Comparison of ENCODE assay signal across 19 cellular contexts in genomic region chr3:79103305-79103704, GRCh38.
DNase-seq lines count a peak whose midpoint lies in the region; ATAC-seq, FAIRE-seq and TF ChIP-seq lines count a peak whose summit lies in the region.
"Had no signal": no experiment of that assay in that cellular context is flagged by ENCODE, and none has a peak within 500 bp of the region (broad histone marks: within the 10 kb centered on the region; RNA-seq: fewer than 3 reads in every experiment).

No MANE protein-coding gene starts in this region.

- dilution Hi-C loops in IMR-90 (cut with HindIII; ENCODE audit: low sequenced_read_pairs, unreplicated experiment): no loop called here

- H3K23ac ChIP-seq in IMR-90 (ENCODE audit: low read depth, low read length) (no peak overlapping the region), H1 (ENCODE audit: insufficient read length) (no peak overlapping the region)

- H2BK15ac ChIP-seq in IMR-90 (ENCODE audit: low read depth, low read length): no peak overlapping the region
- no peak overlapping the region for H2BK15ac ChIP-seq in H1 (ENCODE audit: low read length)

- no peak overlapping the region for H3K4ac ChIP-seq in IMR-90 (ENCODE audit: low read depth, low read length)
- H3K4ac ChIP-seq in H1 (replicated peaks; ENCODE audit: insufficient read length, low read depth, low read length): no peak overlapping the region

- H4K91ac ChIP-seq in IMR-90 (ENCODE audit: insufficient read depth, low read depth, low read length) (no peak overlapping the region), H1 (replicated peaks; ENCODE audit: insufficient read length, low read length) (no peak overlapping the region)

- H2BK5ac ChIP-seq in IMR-90 (ENCODE audit: low read depth, low read length, poor library complexity, severe bottlenecking): no peak overlapping the region
- no peak overlapping the region for H2BK5ac ChIP-seq in H1 (ENCODE audit: low read depth, low read length)

- no peak overlapping the region for H3K27ac ChIP-seq in A549
- no peak overlapping the region for H3K27ac ChIP-seq in IMR-90 (ENCODE audit: insufficient read depth, low read length)
- no peak overlapping the region for H3K27ac ChIP-seq in H1 (ENCODE audit: low read depth, low read length)
- H3K27ac ChIP-seq: BLaER1 had no signal

- 71% methylated on average over 5 of the region's 5 CpGs for WGBS in A549 (ENCODE audit: missing lambda C conversion rate)
- no CpG with 5 or more reads among the region's 5 CpGs for WGBS in IMR-90 (ENCODE audit: extremely low coverage in 2 of 2, insufficient read length in 1 of 2), 2 experiments
- 92% methylated on average over 5 of the region's 5 CpGs; no CpG with 5 or more reads in 1 of the 2 experiments for WGBS in H1 (ENCODE audit: extremely low coverage in 1 of 2, insufficient coverage in 1 of 2, insufficient read length in 1 of 2, insufficient replicate concordance in 2 of 2, low coverage in 1 of 2, low lambda C conversion rate in 2 of 2, missing lambda C conversion rate in 1 of 2), 2 experiments

- TF ChIP-seq EP300 in A549 (IDR thresholded peaks at IDR 0.05) (no peak), H1 (IDR thresholded peaks at IDR 0.05; ENCODE audit: borderline replicate concordance in 1 of 2, low read depth in 2 of 2, low read length in 2 of 2) (no peak)

- H3K27me3 Mint-ChIP-seq in T-cell: no peaks in the 10 kb centered on the region
- H3K27me3 Mint-ChIP-seq: CD4-positive, alpha-beta memory T cell had no signal

- H2BK12ac ChIP-seq in H1 (ENCODE audit: low read depth, low read length): no peak overlapping the region

- TF ChIP-seq RAD21 in A549 (conservative IDR thresholded peaks at IDR 0.05 in 1 of 2, IDR thresholded peaks at IDR 0.05 in 1 of 2) (no peak), IMR-90 (IDR thresholded peaks at IDR 0.05; ENCODE audit: low read length) (no peak), H1 (IDR thresholded peaks at IDR 0.05 in 1 of 2, conservative IDR thresholded peaks at IDR 0.05 in 1 of 2; ENCODE audit: low read depth in 2 of 2, low read length in 2 of 2) (no peak)

- BruUV-seq in IMR-90 (replicated peaks; lab: Mats Ljungman, UMichigan): no TSS peak

- no peaks in the 10 kb centered on the region; the same call in 1 of the 2 replicates for H3K23me2 ChIP-seq in H1 (ENCODE audit: low read depth, low read length)

- H3K4me3 ChIP-seq in A549 (no peak overlapping the region), IMR-90 (ENCODE audit: insufficient read depth, low read depth, low read length) (no peak overlapping the region), H1 (ENCODE audit: extremely low read depth in 1 of 4, insufficient read depth in 2 of 4, low read depth in 3 of 4, low read length in 4 of 4) (no peak overlapping the region)
- H3K4me3 ChIP-seq: BLaER1, GM12878, GM23338 had no signal

- no peaks in the 10 kb centered on the region for H3K79me2 ChIP-seq in H1 (ENCODE audit: control insufficient read depth in 1 of 2, insufficient read depth in 2 of 2, low read length in 2 of 2)

- no peak overlapping the region for H4K8ac ChIP-seq in IMR-90 (ENCODE audit: low read depth in 2 of 2, low read length in 2 of 2)
- H4K8ac ChIP-seq in H1 (ENCODE audit: extremely low read depth, insufficient read depth, low read length): no peak overlapping the region

- H3K79me1 ChIP-seq in IMR-90 (ENCODE audit: low read depth in 1 of 2, low read length in 2 of 2): no peaks in the 10 kb centered on the region
- H3K79me1 ChIP-seq in H1 (ENCODE audit: low read depth, low read length): no peaks in the 10 kb centered on the region

- in situ Hi-C loops in IMR-90 (cut with MboI; ENCODE audit: low sequenced_read_pairs): no loop called here

- no peak overlapping the region for H2AK9ac ChIP-seq in IMR-90 (replicated peaks; ENCODE audit: low read depth, low read length, poor library complexity)

- no peaks in the 10 kb centered on the region for H3K27me3 ChIP-seq in IMR-90 (ENCODE audit: control insufficient read depth, insufficient read depth, low read length)
- no peaks in the 10 kb centered on the region for H3K27me3 ChIP-seq in H1 (replicated peaks in 1 of 4; ENCODE audit: control insufficient read depth in 3 of 4, extremely low read depth in 1 of 4, insufficient read depth in 3 of 4, low read length in 3 of 4)
- H3K27me3 ChIP-seq: BLaER1 had no signal

- POLR2A ChIA-PET in A549 (lab: Yijun Ruan, JAX) (no interaction called here), IMR-90 (lab: Charles Lee; ENCODE audit: unreplicated experiment) (no interaction called here), H1 (lab: Charles Lee; ENCODE audit: partially characterized antibody) (no interaction called here), T-cell (lab: Charles Lee) (no interaction called here)

- no peak overlapping the region for H3K27ac Mint-ChIP-seq in T-cell
- H3K27ac Mint-ChIP-seq: CD14-positive monocyte; CD4-positive, alpha-beta memory T cell; GM23338; HFFc6 had no signal

- H3K18ac ChIP-seq in IMR-90 (ENCODE audit: low read depth, low read length): no peak overlapping the region
- H3K18ac ChIP-seq in H1 (ENCODE audit: extremely low read depth, low read length): no peak overlapping the region

- ATAC-seq in A549 (no peak), IMR-90 (ENCODE audit: low read depth) (no peak), T-cell (replicated peaks in 1 of 4) (no peak), GM18858 (IDR thresholded peaks at IDR 0.05; ENCODE audit: unreplicated experiment) (no peak)
- ATAC-seq: GM12878, GM23338, HCT116 had no signal

- H2AK5ac ChIP-seq in IMR-90 (ENCODE audit: low read depth, low read length) (no peak overlapping the region), H1 (ENCODE audit: low read depth, low read length) (no peak overlapping the region)

- FAIRE-seq in A549 (lab: Jason Lieb, UNC): no peak
- no peak for FAIRE-seq in H1 (lab: Jason Lieb, UNC)
- FAIRE-seq: GM12878, GM19239 had no signal

- no peak for DNase-seq in A549 (ENCODE audit: low read depth in 1 of 2, low spot score in 1 of 2)
- DNase-seq in IMR-90: no peak
- DNase-seq in H1 (ENCODE audit: low read depth in 1 of 2, low spot score in 2 of 2): no peak
- DNase-seq in T-cell: no peak
- DNase-seq in dermis blood vessel endothelial cell: no peak
- DNase-seq: CD4-positive, alpha-beta memory T cell; DND-41; EL; H7; HFFc6; Karpas-422; KBM-7 had no signal

- H3K9me1 ChIP-seq in IMR-90 (ENCODE audit: insufficient read depth, low read length): no peaks in the 10 kb centered on the region

- H3K36me3 ChIP-seq in IMR-90 (ENCODE audit: control insufficient read depth, insufficient read depth, low read length): no peaks in the 10 kb centered on the region
- H3K36me3 ChIP-seq in H1 (ENCODE audit: control insufficient read depth in 2 of 4, insufficient read depth in 4 of 4, low read length in 3 of 4): no peaks in the 10 kb centered on the region
- H3K36me3 ChIP-seq: BLaER1 had no signal

- H2BK20ac ChIP-seq in IMR-90 (ENCODE audit: low read depth, low read length) (no peak overlapping the region), H1 (ENCODE audit: low read length) (no peak overlapping the region)

- CTCF ChIA-PET in A549 (lab: Yijun Ruan, JAX): interaction anchor here (0.6 kb wide), 1 partner anchor 316 kb away, joined by 3 read pairs; no protein-coding TSS in a partner anchor
- CTCF ChIA-PET in IMR-90 (lab: Yijun Ruan, JAX): interaction anchor here (0.6 to 3.7 kb wide), 3 partner anchors 10 to 252 kb away, joined by 3 to 21 read pairs (median 4); no protein-coding TSS in a partner anchor
- CTCF ChIA-PET in H1 (lab: Charles Lee; ENCODE audit: partially characterized antibody): interaction anchor here (0.6 to 2.3 kb wide), 6 partner anchors 9 to 749 kb away, joined by 3 to 11 read pairs (median 4); no protein-coding TSS in a partner anchor
- CTCF ChIA-PET in T-cell (lab: Charles Lee): interaction anchor here in 1 of 2 donors (0.5 kb wide), 1 partner anchor 22 kb away, joined by 3 read pairs; no protein-coding TSS in a partner anchor

- no peak overlapping the region for H2BK120ac ChIP-seq in IMR-90 (ENCODE audit: low read depth, low read length)
- no peak overlapping the region for H2BK120ac ChIP-seq in H1 (replicated peaks; ENCODE audit: low read depth, low read length)

- no peak overlapping the region for H3K4me2 ChIP-seq in A549
- no peak overlapping the region for H3K4me2 ChIP-seq in IMR-90 (ENCODE audit: low read depth, low read length)
- no peak overlapping the region for H3K4me2 ChIP-seq in H1 (ENCODE audit: insufficient read depth in 1 of 2, low read depth in 2 of 2, low read length in 2 of 2)
- H3K4me2 ChIP-seq: BLaER1, GM23338 had no signal

- intact Hi-C loops in IMR-90 (cut with micrococcal nuclease): loop anchor here (10.0 kb wide), 1 partner anchor 131 kb away; no protein-coding TSS in a partner anchor

- H3K9ac ChIP-seq in IMR-90 (ENCODE audit: low read depth, low read length): no peak overlapping the region
- H3K9ac ChIP-seq in H1 (replicated peaks in 1 of 4; ENCODE audit: extremely low read depth in 1 of 4, low read depth in 3 of 4, low read length in 3 of 4): no peak overlapping the region
- H3K9ac ChIP-seq: BLaER1 had no signal

- H4K5ac ChIP-seq in IMR-90 (ENCODE audit: low read depth, low read length) (no peak overlapping the region), H1 (ENCODE audit: insufficient read length, low read depth, low read length) (no peak overlapping the region)

- H3K4me1 Mint-ChIP-seq in T-cell: no peaks in the 10 kb centered on the region
- H3K4me1 Mint-ChIP-seq: CD14-positive monocyte; CD4-positive, alpha-beta memory T cell had no signal

- H3K4me1 ChIP-seq in A549: no peaks in the 10 kb centered on the region
- no peaks in the 10 kb centered on the region for H3K4me1 ChIP-seq in IMR-90 (ENCODE audit: control insufficient read depth, insufficient read depth, low read length)
- H3K4me1 ChIP-seq in H1 (replicated peaks in 1 of 4; ENCODE audit: control insufficient read depth in 3 of 4, insufficient read depth in 4 of 4, low read length in 3 of 4): no peaks in the 10 kb centered on the region
- H3K4me1 ChIP-seq: BLaER1 had no signal

- TF ChIP-seq CTCF in A549 (IDR thresholded peaks at IDR 0.05): no peak
- TF ChIP-seq CTCF in IMR-90 (conservative IDR thresholded peaks at IDR 0.05; ENCODE audit: low read depth, low read length): no peak
- no peak for TF ChIP-seq CTCF in H1 (IDR thresholded peaks at IDR 0.05; ENCODE audit: control extremely low read depth in 1 of 3, insufficient read depth in 1 of 3, low read depth in 1 of 3, low read length in 3 of 3)

- TF ChIP-seq POLR2A in A549 (IDR thresholded peaks at IDR 0.05; ENCODE audit: low read length) (no peak), IMR-90 (IDR thresholded peaks at IDR 0.05; ENCODE audit: low read depth, low read length) (no peak), H1 (IDR thresholded peaks at IDR 0.05; ENCODE audit: control extremely low read depth in 1 of 2, low read depth in 2 of 2, low read length in 2 of 2) (no peak)

- no peaks in the 10 kb centered on the region for H3K36me3 Mint-ChIP-seq in T-cell
- H3K36me3 Mint-ChIP-seq: CD14-positive monocyte; CD4-positive, alpha-beta memory T cell had no signal

- no peaks in the 10 kb centered on the region for H3K9me3 ChIP-seq in A549
- no peaks in the 10 kb centered on the region for H3K9me3 ChIP-seq in IMR-90 (ENCODE audit: control insufficient read depth, insufficient read depth, low read length)
- no peaks in the 10 kb centered on the region for H3K9me3 ChIP-seq in H1 (ENCODE audit: insufficient read depth in 2 of 2, low read depth in 1 of 2, low read length in 1 of 2)
- H3K9me3 ChIP-seq: BLaER1 had no signal

- no peak overlapping the region for H2AFZ ChIP-seq in IMR-90 (replicated peaks; ENCODE audit: low read length, poor library complexity)
- H2AFZ ChIP-seq in H1 (ENCODE audit: low read length): no peak overlapping the region
- H2AFZ ChIP-seq: GM23338 had no signal

- peaks cover 4 to 27% (median 5%) of the 10 kb centered on the region in 3 donors for H3K9me3 Mint-ChIP-seq in T-cell
- H3K9me3 Mint-ChIP-seq: CD14-positive monocyte, GM23338, HFFc6 had no signal

- H3K56ac ChIP-seq in IMR-90 (ENCODE audit: extremely low read depth, insufficient read depth, low read length): no peak overlapping the region
- no peak overlapping the region for H3K56ac ChIP-seq in H1 (replicated peaks; ENCODE audit: insufficient read length, low read depth, low read length)

- H3K4me3 Mint-ChIP-seq in T-cell: no peak overlapping the region
- H3K4me3 Mint-ChIP-seq: CD14-positive monocyte; CD4-positive, alpha-beta memory T cell; GM23338; HFFc6 had no signal

- no peak overlapping the region for H3K14ac ChIP-seq in IMR-90 (replicated peaks; ENCODE audit: low read depth, low read length)
- no peak overlapping the region for H3K14ac ChIP-seq in H1 (ENCODE audit: insufficient read length)

- H4K20me1 ChIP-seq in IMR-90 (ENCODE audit: insufficient read depth, low read length) (no peaks in the 10 kb centered on the region), H1 (replicated peaks in 1 of 2; ENCODE audit: control insufficient read depth in 1 of 2, insufficient read depth in 2 of 2, low read length in 2 of 2) (no peaks in the 10 kb centered on the region)
- H4K20me1 ChIP-seq: BLaER1 had no signal

Comparison
In these comparisons a context has a peak if more than half of its experiments do, and no peak if none do; other contexts are left out.
1. Of the 18 proteins assayed by ChIP-seq in both H1 and A549: peak only in H1: none; only in A549: none; in both: MAFK; in neither: 17.